1 cellular context compared by ENCODE assay signal in the genomic region with DNA sequence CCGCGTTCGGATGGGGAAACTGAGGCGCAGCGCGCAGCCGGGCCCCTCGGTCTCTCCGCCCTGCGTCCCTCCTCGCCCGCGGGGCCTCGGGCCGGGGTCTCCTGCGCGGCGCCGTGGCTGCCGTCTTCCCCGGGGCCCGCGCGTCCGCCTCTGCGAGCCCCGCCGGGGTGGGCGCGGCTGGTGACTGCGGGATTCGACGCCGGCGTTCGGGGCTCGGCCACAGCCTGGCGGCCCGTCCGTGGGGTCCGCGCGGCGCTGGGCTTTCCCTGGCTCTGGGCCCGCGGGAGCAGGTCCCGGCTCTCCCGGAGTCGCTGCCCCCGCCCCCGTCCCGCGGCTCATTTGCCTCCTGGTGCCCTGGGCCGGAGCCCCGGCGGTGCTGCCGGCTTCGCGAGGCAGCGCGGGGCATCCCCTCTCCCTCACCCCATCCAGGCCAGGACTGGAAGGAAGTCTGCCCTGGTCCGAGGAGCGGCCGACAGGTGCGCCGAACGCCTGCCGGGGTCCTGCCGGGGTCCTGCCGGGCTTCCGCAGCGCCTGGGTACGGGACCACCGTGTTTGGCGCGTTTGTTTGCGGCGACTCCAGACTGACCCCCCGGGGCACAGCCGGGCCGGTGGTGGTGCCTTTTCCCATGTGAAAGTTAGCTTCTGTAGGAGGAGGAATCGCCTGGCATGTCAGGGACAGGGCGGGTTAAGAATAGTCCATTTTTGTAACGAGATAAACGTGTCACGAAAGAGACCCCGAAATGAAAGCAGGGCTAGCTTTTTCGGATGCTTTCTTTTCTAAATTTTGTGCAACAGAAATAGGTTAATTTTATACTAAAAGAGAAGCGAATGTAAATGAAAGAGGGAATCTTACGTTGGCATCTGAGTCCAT.
TF ChIP-seq lines count a peak whose summit lies in the region.

No MANE protein-coding gene starts in this region.

TF ChIP-seq in HepG2, 621 proteins besides CTCF, POLR2A, EP300 and RAD21 (continues in another document):
- TF ChIP-seq ZNF567 (CRISPR knock-in tag; IDR thresholded peaks at IDR 0.05; ENCODE audit: borderline replicate concordance), result peak; percentile 36; the same call in 1 of the 2 replicates
- TF ChIP-seq, protein P1, sequence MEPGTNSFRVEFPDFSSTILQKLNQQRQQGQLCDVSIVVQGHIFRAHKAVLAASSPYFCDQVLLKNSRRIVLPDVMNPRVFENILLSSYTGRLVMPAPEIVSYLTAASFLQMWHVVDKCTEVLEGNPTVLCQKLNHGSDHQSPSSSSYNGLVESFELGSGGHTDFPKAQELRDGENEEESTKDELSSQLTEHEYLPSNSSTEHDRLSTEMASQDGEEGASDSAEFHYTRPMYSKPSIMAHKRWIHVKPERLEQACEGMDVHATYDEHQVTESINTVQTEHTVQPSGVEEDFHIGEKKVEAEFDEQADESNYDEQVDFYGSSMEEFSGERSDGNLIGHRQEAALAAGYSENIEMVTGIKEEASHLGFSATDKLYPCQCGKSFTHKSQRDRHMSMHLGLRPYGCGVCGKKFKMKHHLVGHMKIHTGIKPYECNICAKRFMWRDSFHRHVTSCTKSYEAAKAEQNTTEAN (CRISPR knock-in tag; conservative IDR thresholded peaks at IDR 0.05), result 0 out of 2 replicates have a peak, but pooled peaks have one; percentile 14
- TF ChIP-seq, protein P2, sequence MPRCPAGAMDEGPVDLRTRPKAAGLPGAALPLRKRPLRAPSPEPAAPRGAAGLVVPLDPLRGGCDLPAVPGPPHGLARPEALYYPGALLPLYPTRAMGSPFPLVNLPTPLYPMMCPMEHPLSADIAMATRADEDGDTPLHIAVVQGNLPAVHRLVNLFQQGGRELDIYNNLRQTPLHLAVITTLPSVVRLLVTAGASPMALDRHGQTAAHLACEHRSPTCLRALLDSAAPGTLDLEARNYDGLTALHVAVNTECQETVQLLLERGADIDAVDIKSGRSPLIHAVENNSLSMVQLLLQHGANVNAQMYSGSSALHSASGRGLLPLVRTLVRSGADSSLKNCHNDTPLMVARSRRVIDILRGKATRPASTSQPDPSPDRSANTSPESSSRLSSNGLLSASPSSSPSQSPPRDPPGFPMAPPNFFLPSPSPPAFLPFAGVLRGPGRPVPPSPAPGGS (CRISPR knock-in tag; IDR thresholded peaks at IDR 0.05), result 0 out of 2 replicates have a peak, but pooled peaks have one; percentile 43
- TF ChIP-seq, protein P3, sequence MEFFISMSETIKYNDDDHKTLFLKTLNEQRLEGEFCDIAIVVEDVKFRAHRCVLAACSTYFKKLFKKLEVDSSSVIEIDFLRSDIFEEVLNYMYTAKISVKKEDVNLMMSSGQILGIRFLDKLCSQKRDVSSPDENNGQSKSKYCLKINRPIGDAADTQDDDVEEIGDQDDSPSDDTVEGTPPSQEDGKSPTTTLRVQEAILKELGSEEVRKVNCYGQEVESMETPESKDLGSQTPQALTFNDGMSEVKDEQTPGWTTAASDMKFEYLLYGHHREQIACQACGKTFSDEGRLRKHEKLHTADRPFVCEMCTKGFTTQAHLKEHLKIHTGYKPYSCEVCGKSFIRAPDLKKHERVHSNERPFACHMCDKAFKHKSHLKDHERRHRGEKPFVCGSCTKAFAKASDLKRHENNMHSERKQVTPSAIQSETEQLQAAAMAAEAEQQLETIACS (CRISPR knock-in tag; IDR thresholded peaks at IDR 0.05), result peak; percentile 12; the same call in 1 of the 2 replicates
- no peak for TF ChIP-seq TCF12 (IDR thresholded peaks at IDR 0.05)
- TF ChIP-seq TCF12 (CRISPR knock-in tag; IDR thresholded peaks at IDR 0.05), result 0 out of 2 replicates have a peak, but pooled peaks have one; percentile 5
- TF ChIP-seq SRY (CRISPR knock-in tag; IDR thresholded peaks at IDR 0.05), result 0 out of 2 replicates have a peak, but pooled peaks have one; percentile 5
- TF ChIP-seq, protein P4, sequence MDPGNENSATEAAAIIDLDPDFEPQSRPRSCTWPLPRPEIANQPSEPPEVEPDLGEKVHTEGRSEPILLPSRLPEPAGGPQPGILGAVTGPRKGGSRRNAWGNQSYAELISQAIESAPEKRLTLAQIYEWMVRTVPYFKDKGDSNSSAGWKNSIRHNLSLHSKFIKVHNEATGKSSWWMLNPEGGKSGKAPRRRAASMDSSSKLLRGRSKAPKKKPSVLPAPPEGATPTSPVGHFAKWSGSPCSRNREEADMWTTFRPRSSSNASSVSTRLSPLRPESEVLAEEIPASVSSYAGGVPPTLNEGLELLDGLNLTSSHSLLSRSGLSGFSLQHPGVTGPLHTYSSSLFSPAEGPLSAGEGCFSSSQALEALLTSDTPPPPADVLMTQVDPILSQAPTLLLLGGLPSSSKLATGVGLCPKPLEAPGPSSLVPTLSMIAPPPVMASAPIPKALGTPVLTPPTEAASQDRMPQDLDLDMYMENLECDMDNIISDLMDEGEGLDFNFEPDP (CRISPR knock-in tag; conservative IDR thresholded peaks at IDR 0.05), result 0 out of 2 replicates have a peak, but pooled peaks have one; percentile 8
- TF ChIP-seq, protein P5, sequence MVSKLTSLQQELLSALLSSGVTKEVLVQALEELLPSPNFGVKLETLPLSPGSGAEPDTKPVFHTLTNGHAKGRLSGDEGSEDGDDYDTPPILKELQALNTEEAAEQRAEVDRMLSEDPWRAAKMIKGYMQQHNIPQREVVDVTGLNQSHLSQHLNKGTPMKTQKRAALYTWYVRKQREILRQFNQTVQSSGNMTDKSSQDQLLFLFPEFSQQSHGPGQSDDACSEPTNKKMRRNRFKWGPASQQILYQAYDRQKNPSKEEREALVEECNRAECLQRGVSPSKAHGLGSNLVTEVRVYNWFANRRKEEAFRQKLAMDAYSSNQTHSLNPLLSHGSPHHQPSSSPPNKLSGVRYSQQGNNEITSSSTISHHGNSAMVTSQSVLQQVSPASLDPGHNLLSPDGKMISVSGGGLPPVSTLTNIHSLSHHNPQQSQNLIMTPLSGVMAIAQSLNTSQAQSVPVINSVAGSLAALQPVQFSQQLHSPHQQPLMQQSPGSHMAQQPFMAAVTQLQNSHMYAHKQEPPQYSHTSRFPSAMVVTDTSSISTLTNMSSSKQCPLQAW (CRISPR knock-in tag; IDR thresholded peaks at IDR 0.05), result 0 out of 2 replicates have a peak, but pooled peaks have one; percentile 24
- TF ChIP-seq, protein P6, sequence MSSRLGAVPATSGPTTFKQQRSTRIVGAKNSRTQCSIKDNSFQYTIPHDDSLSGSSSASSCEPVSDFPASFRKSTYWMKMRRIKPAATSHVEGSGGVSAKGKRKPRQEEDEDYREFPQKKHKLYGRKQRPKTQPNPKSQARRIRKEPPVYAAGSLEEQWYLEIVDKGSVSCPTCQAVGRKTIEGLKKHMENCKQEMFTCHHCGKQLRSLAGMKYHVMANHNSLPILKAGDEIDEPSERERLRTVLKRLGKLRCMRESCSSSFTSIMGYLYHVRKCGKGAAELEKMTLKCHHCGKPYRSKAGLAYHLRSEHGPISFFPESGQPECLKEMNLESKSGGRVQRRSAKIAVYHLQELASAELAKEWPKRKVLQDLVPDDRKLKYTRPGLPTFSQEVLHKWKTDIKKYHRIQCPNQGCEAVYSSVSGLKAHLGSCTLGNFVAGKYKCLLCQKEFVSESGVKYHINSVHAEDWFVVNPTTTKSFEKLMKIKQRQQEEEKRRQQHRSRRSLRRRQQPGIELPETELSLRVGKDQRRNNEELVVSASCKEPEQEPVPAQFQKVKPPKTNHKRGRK (CRISPR knock-in tag; IDR thresholded peaks at IDR 0.05), result no peak
- peak; percentile 35 for TF ChIP-seq RBFOX2 (IDR thresholded peaks at IDR 0.05; ENCODE audit: low read depth, low read length)
- TF ChIP-seq ZNF678 (CRISPR knock-in tag; IDR thresholded peaks at IDR 0.05), result no peak
- peak; percentile 8; the same call in 1 of the 2 replicates for TF ChIP-seq ZNF563 (CRISPR knock-in tag; IDR thresholded peaks at IDR 0.05)
- TF ChIP-seq, protein P7, sequence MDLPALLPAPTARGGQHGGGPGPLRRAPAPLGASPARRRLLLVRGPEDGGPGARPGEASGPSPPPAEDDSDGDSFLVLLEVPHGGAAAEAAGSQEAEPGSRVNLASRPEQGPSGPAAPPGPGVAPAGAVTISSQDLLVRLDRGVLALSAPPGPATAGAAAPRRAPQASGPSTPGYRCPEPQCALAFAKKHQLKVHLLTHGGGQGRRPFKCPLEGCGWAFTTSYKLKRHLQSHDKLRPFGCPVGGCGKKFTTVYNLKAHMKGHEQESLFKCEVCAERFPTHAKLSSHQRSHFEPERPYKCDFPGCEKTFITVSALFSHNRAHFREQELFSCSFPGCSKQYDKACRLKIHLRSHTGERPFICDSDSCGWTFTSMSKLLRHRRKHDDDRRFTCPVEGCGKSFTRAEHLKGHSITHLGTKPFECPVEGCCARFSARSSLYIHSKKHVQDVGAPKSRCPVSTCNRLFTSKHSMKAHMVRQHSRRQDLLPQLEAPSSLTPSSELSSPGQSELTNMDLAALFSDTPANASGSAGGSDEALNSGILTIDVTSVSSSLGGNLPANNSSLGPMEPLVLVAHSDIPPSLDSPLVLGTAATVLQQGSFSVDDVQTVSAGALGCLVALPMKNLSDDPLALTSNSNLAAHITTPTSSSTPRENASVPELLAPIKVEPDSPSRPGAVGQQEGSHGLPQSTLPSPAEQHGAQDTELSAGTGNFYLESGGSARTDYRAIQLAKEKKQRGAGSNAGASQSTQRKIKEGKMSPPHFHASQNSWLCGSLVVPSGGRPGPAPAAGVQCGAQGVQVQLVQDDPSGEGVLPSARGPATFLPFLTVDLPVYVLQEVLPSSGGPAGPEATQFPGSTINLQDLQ (CRISPR knock-in tag; IDR thresholded peaks at IDR 0.05), result 0 out of 2 replicates have a peak, but pooled peaks have one; percentile 11
- peak; percentile 11; the same call in 1 of the 2 replicates for TF ChIP-seq ZNF431 (CRISPR knock-in tag; IDR thresholded peaks at IDR 0.05; ENCODE audit: borderline replicate concordance, low read depth)
- TF ChIP-seq, protein P8, sequence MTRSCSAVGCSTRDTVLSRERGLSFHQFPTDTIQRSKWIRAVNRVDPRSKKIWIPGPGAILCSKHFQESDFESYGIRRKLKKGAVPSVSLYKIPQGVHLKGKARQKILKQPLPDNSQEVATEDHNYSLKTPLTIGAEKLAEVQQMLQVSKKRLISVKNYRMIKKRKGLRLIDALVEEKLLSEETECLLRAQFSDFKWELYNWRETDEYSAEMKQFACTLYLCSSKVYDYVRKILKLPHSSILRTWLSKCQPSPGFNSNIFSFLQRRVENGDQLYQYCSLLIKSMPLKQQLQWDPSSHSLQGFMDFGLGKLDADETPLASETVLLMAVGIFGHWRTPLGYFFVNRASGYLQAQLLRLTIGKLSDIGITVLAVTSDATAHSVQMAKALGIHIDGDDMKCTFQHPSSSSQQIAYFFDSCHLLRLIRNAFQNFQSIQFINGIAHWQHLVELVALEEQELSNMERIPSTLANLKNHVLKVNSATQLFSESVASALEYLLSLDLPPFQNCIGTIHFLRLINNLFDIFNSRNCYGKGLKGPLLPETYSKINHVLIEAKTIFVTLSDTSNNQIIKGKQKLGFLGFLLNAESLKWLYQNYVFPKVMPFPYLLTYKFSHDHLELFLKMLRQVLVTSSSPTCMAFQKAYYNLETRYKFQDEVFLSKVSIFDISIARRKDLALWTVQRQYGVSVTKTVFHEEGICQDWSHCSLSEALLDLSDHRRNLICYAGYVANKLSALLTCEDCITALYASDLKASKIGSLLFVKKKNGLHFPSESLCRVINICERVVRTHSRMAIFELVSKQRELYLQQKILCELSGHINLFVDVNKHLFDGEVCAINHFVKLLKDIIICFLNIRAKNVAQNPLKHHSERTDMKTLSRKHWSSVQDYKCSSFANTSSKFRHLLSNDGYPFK (CRISPR knock-in tag; IDR thresholded peaks at IDR 0.05; ENCODE audit: borderline replicate concordance), result 0 out of 2 replicates have a peak, but pooled peaks have one; percentile 19
- peak; percentile 7; the same call in 1 of the 2 replicates for TF ChIP-seq KDM5A (IDR thresholded peaks at IDR 0.05; ENCODE audit: borderline replicate concordance, low read length)
- TF ChIP-seq, protein P9, sequence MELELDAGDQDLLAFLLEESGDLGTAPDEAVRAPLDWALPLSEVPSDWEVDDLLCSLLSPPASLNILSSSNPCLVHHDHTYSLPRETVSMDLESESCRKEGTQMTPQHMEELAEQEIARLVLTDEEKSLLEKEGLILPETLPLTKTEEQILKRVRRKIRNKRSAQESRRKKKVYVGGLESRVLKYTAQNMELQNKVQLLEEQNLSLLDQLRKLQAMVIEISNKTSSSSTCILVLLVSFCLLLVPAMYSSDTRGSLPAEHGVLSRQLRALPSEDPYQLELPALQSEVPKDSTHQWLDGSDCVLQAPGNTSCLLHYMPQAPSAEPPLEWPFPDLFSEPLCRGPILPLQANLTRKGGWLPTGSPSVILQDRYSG (CRISPR knock-in tag; IDR thresholded peaks at IDR 0.05), result 0 out of 2 replicates have a peak, but pooled peaks have one; percentile 28
- 0 out of 2 replicates have a peak, but pooled peaks have one; percentile 5 for TF ChIP-seq GLI4 (CRISPR knock-in tag; IDR thresholded peaks at IDR 0.05; ENCODE audit: borderline replicate concordance)
- TF ChIP-seq ZNF878 (CRISPR knock-in tag; IDR thresholded peaks at IDR 0.05), result no peak
- TF ChIP-seq JDP2 (CRISPR knock-in tag; IDR thresholded peaks at IDR 0.05; ENCODE audit: borderline replicate concordance), result no peak
- 0 out of 2 replicates have a peak, but pooled peaks have one; percentile 17 for TF ChIP-seq HOXA5 (CRISPR knock-in tag; IDR thresholded peaks at IDR 0.05)
- TF ChIP-seq ZNF501 (CRISPR knock-in tag; IDR thresholded peaks at IDR 0.05), result peak; percentile 55
- TF ChIP-seq ZNF891 (CRISPR knock-in tag; IDR thresholded peaks at IDR 0.05), result 0 out of 2 replicates have a peak, but pooled peaks have one; percentile 13
- TF ChIP-seq ZNF558 (CRISPR knock-in tag; IDR thresholded peaks at IDR 0.05; ENCODE audit: borderline replicate concordance), result 0 out of 2 replicates have a peak, but pooled peaks have one; percentile 51
- TF ChIP-seq CAMTA2 (CRISPR knock-in tag; IDR thresholded peaks at IDR 0.05; ENCODE audit: borderline replicate concordance), result 0 out of 2 replicates have a peak, but pooled peaks have one; percentile 12
- no peak for TF ChIP-seq HCFC1 (IDR thresholded peaks at IDR 0.05; ENCODE audit: low read depth, low read length)
- TF ChIP-seq, protein P10, sequence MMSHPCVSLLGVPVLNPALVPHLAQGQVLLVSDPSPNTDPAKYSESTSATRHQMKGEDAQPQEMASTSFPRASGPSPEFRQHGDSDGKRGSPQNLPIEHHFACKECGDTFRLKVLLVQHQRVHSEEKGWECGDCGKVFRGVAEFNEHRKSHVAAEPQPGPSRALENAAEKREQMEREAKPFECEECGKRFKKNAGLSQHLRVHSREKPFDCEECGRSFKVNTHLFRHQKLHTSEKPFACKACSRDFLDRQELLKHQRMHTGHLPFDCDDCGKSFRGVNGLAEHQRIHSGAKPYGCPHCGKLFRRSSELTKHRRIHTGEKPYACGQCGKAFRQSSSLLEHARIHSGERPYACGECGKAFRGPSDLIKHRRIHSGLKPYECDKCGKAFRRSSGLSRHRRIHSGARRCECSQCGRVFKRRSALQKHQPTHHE (CRISPR knock-in tag; IDR thresholded peaks at IDR 0.05; ENCODE audit: borderline replicate concordance), result 0 out of 2 replicates have a peak, but pooled peaks have one; percentile 3
- no peak for TF ChIP-seq ZNF572 (CRISPR knock-in tag; IDR thresholded peaks at IDR 0.05)
- 0 out of 2 replicates have a peak, but pooled peaks have one; percentile 24 for TF ChIP-seq CHCHD3 (CRISPR knock-in tag; IDR thresholded peaks at IDR 0.05)
- 0 out of 2 replicates have a peak, but pooled peaks have one; percentile 47 for TF ChIP-seq ZNF446 (CRISPR knock-in tag; IDR thresholded peaks at IDR 0.05)
- TF ChIP-seq ZNF777 (CRISPR knock-in tag; IDR thresholded peaks at IDR 0.05), result peak; percentile 57
- peak; percentile 60 for TF ChIP-seq ZFY (CRISPR knock-in tag; IDR thresholded peaks at IDR 0.05)
